Comparison of ENCODE assay signal across 1 cellular context in the genomic region with DNA sequence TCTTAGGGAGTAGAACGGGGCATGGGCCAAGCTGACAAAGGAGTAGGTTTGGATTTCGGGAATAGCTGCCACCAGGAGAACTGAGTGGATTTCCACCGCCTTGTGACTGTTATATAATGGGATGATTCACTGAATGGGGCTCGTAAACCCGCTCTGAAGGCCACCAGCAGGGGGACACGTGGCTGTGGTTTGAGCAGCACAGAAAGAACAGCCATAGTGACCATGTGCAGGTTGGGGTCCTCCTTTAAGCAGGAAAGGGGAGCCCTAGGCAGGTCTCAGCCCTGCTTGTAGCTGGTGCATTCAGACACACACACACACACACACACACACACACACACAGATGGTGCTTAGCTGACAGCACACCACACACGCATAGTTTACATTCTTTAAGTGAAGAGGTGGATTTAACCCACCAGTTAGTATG.
TF ChIP-seq lines count a peak whose summit lies in the region.

No MANE protein-coding gene starts in this region.

TF ChIP-seq in HepG2, 621 proteins besides CTCF, POLR2A, EP300 and RAD21 (continued from another document):
- TF ChIP-seq, protein P1, sequence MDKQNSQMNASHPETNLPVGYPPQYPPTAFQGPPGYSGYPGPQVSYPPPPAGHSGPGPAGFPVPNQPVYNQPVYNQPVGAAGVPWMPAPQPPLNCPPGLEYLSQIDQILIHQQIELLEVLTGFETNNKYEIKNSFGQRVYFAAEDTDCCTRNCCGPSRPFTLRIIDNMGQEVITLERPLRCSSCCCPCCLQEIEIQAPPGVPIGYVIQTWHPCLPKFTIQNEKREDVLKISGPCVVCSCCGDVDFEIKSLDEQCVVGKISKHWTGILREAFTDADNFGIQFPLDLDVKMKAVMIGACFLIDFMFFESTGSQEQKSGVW (CRISPR knock-in tag; IDR thresholded peaks at IDR 0.05; ENCODE audit: borderline replicate concordance), result no peak
- TF ChIP-seq, protein P2, sequence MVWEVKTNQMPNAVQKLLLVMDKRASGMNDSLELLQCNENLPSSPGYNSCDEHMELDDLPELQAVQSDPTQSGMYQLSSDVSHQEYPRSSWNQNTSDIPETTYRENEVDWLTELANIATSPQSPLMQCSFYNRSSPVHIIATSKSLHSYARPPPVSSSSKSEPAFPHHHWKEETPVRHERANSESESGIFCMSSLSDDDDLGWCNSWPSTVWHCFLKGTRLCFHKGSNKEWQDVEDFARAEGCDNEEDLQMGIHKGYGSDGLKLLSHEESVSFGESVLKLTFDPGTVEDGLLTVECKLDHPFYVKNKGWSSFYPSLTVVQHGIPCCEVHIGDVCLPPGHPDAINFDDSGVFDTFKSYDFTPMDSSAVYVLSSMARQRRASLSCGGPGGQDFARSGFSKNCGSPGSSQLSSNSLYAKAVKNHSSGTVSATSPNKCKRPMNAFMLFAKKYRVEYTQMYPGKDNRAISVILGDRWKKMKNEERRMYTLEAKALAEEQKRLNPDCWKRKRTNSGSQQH (CRISPR knock-in tag; IDR thresholded peaks at IDR 0.05; ENCODE audit: low read depth), result 0 out of 2 replicates have a peak, but pooled peaks have one; percentile 55
- no peak for TF ChIP-seq ZFP36 (IDR thresholded peaks at IDR 0.05; ENCODE audit: borderline replicate concordance, low read depth, low read length, partially characterized antibody)
- TF ChIP-seq, protein P3, sequence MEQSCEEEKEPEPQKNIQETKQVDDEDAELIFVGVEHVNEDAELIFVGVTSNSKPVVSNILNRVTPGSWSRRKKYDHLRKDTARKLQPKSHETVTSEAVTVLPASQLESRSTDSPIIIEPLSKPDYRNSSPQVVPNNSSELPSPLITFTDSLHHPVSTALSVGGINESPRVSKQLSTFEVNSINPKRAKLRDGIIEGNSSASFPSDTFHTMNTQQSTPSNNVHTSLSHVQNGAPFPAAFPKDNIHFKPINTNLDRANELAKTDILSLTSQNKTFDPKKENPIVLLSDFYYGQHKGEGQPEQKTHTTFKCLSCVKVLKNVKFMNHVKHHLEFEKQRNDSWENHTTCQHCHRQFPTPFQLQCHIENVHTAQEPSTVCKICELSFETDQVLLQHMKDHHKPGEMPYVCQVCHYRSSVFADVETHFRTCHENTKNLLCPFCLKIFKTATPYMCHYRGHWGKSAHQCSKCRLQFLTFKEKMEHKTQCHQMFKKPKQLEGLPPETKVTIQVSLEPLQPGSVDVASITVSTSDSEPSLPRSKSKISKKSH (CRISPR knock-in tag; IDR thresholded peaks at IDR 0.05; ENCODE audit: borderline replicate concordance), result no peak
- no peak for TF ChIP-seq NFE2L2 (IDR thresholded peaks at IDR 0.05; ENCODE audit: low read length)
